In the genomic region with DNA sequence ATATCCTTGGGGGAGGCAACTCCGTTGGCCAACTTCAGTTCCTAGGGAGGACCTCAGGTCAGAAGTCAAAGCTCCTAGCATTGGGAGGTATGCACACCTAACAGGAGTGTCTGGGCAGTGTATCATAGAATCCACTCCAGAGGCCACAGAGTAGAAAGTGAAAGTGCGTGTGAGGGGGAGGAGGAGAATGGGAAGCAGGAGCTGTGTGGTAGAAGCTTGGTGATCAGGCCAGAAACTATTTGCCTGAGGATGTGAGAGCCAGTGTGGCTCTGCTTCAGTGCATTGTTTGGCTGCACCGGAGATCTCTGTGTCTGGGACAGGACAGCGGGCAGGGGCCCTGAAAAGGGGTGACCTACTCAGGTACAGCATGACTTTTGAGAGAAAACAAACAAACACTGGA, we compare ENCODE assay signal across 32 cellular contexts.
A peak's percentile ranks its signal among the peaks of the same experiment; 100 is the strongest.
DNase-seq lines count a peak whose midpoint lies in the region; ATAC-seq and TF ChIP-seq lines count a peak whose summit lies in the region.
"Had no signal": no experiment of that assay in that cellular context is flagged by ENCODE, and none has a peak within 500 bp of the region (broad histone marks: within the 10 kb centered on the region; RNA-seq: fewer than 3 reads in every experiment).

No MANE protein-coding gene starts in this region.

- no peaks in the 10 kb centered on the region for H3K27me3 Mint-ChIP-seq in stimulated activated memory B cell treated with anti-CD40 and anti-IgM and Interleukin-4, amounts not matched to agents 10 μg/mL and 1 μg/mL and 100 μg/mL, for 72 hours
- H3K27me3 Mint-ChIP-seq: activated naive CD8-positive, alpha-beta T cell; stimulated activated naive CD8-positive, alpha-beta T cell treated with anti-CD3 and anti-CD28 coated beads, Interleukin-15, amount 100 ng/mL, for 72 hours had no signal

- H3K36me3 Mint-ChIP-seq in stimulated activated memory B cell treated with anti-CD40 and anti-IgM and Interleukin-4, amounts not matched to agents 10 μg/mL and 1 μg/mL and 100 μg/mL, for 72 hours, result no peaks in the 10 kb centered on the region
- H3K36me3 Mint-ChIP-seq: activated naive CD8-positive, alpha-beta T cell had no signal

- POLR2A ChIA-PET in RWPE1 (lab: Yijun Ruan, JAX; ENCODE audit: low non-redundant PET), result no interaction called here

- H3K9me3 Mint-ChIP-seq in stimulated activated memory B cell treated with anti-CD40 and anti-IgM and Interleukin-4, amounts not matched to agents 10 μg/mL and 1 μg/mL and 100 μg/mL, for 72 hours, result peaks cover 14% of the 10 kb centered on the region

- in situ Hi-C loops in GM13977 (cut with MboI; ENCODE audit: low pct_unique_long_range_greater_than_20kb, low sequenced_read_pairs, unreplicated experiment), result no loop called here

- no peak overlapping the region for H3K27ac Mint-ChIP-seq in stimulated activated memory B cell treated with anti-CD40 and anti-IgM and Interleukin-4, amounts not matched to agents 10 μg/mL and 1 μg/mL and 100 μg/mL, for 72 hours
- H3K27ac Mint-ChIP-seq: activated naive CD8-positive, alpha-beta T cell; stimulated activated naive CD8-positive, alpha-beta T cell treated with anti-CD3 and anti-CD28 coated beads, Interleukin-15, amount 100 ng/mL, for 72 hours had no signal

- H3K27ac ChIP-seq in RWPE1 (no peak overlapping the region), upper lobe of right lung (no peak overlapping the region)
- H3K27ac ChIP-seq: BLaER1 treated with 17β-estradiol and CSF1 and Interleukin-3, amounts not matched to agents 10 nM and 100 nM; cardiac muscle cell; colonic mucosa; GM23248; thoracic aorta; WERI-Rb-1 had no signal

- no peaks in the 10 kb centered on the region for H3K9me3 ChIP-seq in upper lobe of right lung
- H3K9me3 ChIP-seq: BLaER1 treated with 17β-estradiol and CSF1 and Interleukin-3, amounts not matched to agents 10 nM and 100 nM; colonic mucosa; thoracic aorta had no signal

- CTCF ChIA-PET in RWPE1 (lab: Yijun Ruan, JAX), result no interaction called here

- H3K27me3 ChIP-seq in upper lobe of right lung, result no peaks in the 10 kb centered on the region
- H3K27me3 ChIP-seq: BLaER1 treated with 17β-estradiol and CSF1 and Interleukin-3, amounts not matched to agents 10 nM and 100 nM; cardiac muscle cell; colonic mucosa had no signal

- ATAC-seq in upper lobe of right lung, result peak; percentile 43
- no peak for ATAC-seq in stimulated activated memory B cell treated with anti-CD40 and anti-IgM and Interleukin-4, amounts not matched to agents 10 μg/mL and 1 μg/mL and 100 μg/mL, for 72 hours
- ATAC-seq: K562; PC-3; right cardiac atrium; stimulated activated naive CD8-positive, alpha-beta T cell treated with anti-CD3 and anti-CD28 coated beads, Interleukin-15, amount 100 ng/mL, for 72 hours had no signal

- no peak for TF ChIP-seq CTCF in RWPE1 (conservative IDR thresholded peaks at IDR 0.05; ENCODE audit: low read depth)
- no peak for TF ChIP-seq CTCF in epithelial cell of esophagus (IDR thresholded peaks at IDR 0.05; ENCODE audit: insufficient read depth, low read depth, low read length, missing control alignments)
- TF ChIP-seq CTCF in upper lobe of right lung (IDR thresholded peaks at IDR 0.05), result no peak
- TF ChIP-seq CTCF in GM13977 (IDR thresholded peaks at IDR 0.05; ENCODE audit: extremely low read depth, insufficient read depth, missing control alignments), result no peak

- no peak overlapping the region for H3K4me3 ChIP-seq in epithelial cell of esophagus (ENCODE audit: low read length)
- H3K4me3 ChIP-seq in upper lobe of right lung, result no peak overlapping the region
- H3K4me3 ChIP-seq: BLaER1 treated with 17β-estradiol and CSF1 and Interleukin-3, amounts not matched to agents 10 nM and 100 nM; cardiac muscle cell; colonic mucosa; GM23248; K562; thoracic aorta had no signal

- no peak overlapping the region for H3K4me3 Mint-ChIP-seq in stimulated activated memory B cell treated with anti-CD40 and anti-IgM and Interleukin-4, amounts not matched to agents 10 μg/mL and 1 μg/mL and 100 μg/mL, for 72 hours
- H3K4me3 Mint-ChIP-seq: activated naive CD8-positive, alpha-beta T cell; neural crest cell; stimulated activated naive CD8-positive, alpha-beta T cell treated with anti-CD3 and anti-CD28 coated beads, Interleukin-15, amount 100 ng/mL, for 72 hours had no signal

- H3K4me1 ChIP-seq in upper lobe of right lung, result no peaks in the 10 kb centered on the region
- H3K4me1 ChIP-seq: BLaER1 treated with 17β-estradiol and CSF1 and Interleukin-3, amounts not matched to agents 10 nM and 100 nM; colonic mucosa had no signal

- no peaks in the 10 kb centered on the region for H3K36me3 ChIP-seq in upper lobe of right lung
- H3K36me3 ChIP-seq: BLaER1 treated with 17β-estradiol and CSF1 and Interleukin-3, amounts not matched to agents 10 nM and 100 nM; cardiac muscle cell; colonic mucosa; thoracic aorta; WERI-Rb-1 had no signal

- DNase-seq in HPDE6-E6E7 (ENCODE audit: extremely low spot score), result peak; percentile 40
- peak; percentile 5 for DNase-seq in RWPE1 (ENCODE audit: low spot score)
- DNase-seq in epithelial cell of esophagus (ENCODE audit: low read depth), result peak; percentile 2
- no peak for DNase-seq in upper lobe of right lung
- no peak for DNase-seq in GM13977 (ENCODE audit: low spot score)
- no peak for DNase-seq in NCI-H187 (lab: John Stamatoyannopoulos, UW)
- DNase-seq: activated CD4-positive, alpha-beta T cell treated with anti-CD3 and anti-CD28 coated beads for 48 hours; activated effector memory CD4-positive, alpha-beta T cell treated with anti-CD3 and anti-CD28 coated beads, Interleukin-2, amount 50 U/mL, for 16 hours; colonic mucosa; DMS79 treated with DMSO at 0.1 percent for 48 hours; effector CD8-positive, alpha-beta T cell; erythroblast; GM23248; hypothalamus; mesenchymal stem cell; NCI-H1105; NCI-H1930; NCI-H524 treated with DMSO at 0.1 percent for 48 hours; PC-3; right cardiac atrium; SHP77; stimulated activated CD4-positive, alpha-beta T cell treated with anti-CD3 and anti-CD28 coated beads, Interleukin-1b, Interleukin-23, amount 100 ng/mL, for 48 hours; stimulated activated naive CD8-positive, alpha-beta T cell treated with anti-CD3 and anti-CD28 coated beads, Interleukin-15, amount 100 ng/mL, for 72 hours; T-helper 9 cell; WERI-Rb-1 had no signal

- no peaks in the 10 kb centered on the region for H3K4me1 Mint-ChIP-seq in stimulated activated memory B cell treated with anti-CD40 and anti-IgM and Interleukin-4, amounts not matched to agents 10 μg/mL and 1 μg/mL and 100 μg/mL, for 72 hours
- H3K4me1 Mint-ChIP-seq: stimulated activated naive CD8-positive, alpha-beta T cell treated with anti-CD3 and anti-CD28 coated beads, Interleukin-15, amount 100 ng/mL, for 72 hours had no signal

- intact Hi-C loops in upper lobe of right lung (cut with DNase I), result no loop called here

Comparison
In these comparisons a context has a peak if more than half of its experiments do, and no peak if none do; other contexts are left out.
1. DNase-seq: peak in HPDE6-E6E7 (single experiment), RWPE1 (single experiment) and epithelial cell of esophagus (single experiment); none in upper lobe of right lung (single experiment), GM13977 (single experiment) and NCI-H187 (0 of 2).